Comparison of ENCODE assay signal across 22 cellular contexts in the genomic region with DNA sequence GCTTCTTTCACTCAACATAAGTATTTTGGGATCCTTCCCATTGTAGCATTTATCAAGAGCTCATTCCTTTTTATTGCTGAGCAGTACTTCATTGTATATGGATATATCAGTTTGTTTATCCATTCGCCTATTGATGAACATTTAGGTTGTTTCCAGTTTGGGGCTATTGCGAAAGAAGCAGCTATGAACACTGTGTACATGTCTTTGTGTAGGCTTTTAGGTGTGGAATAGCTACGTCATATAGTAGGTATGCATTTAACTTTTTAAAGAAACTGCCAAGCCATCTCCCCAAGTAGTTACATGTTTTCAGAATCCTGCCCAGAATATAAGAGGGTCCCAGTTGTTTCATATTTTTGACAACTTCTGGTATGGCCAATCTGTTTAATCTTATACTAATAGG.
"Had no signal": no experiment of that assay in that cellular context is flagged by ENCODE, and none has a peak within 500 bp of the region (broad histone marks: within the 10 kb centered on the region; RNA-seq: fewer than 3 reads in every experiment).

No MANE protein-coding gene starts in this region.

- H2AFZ ChIP-seq: parathyroid adenoma had no signal

- ATAC-seq: left ventricle myocardium superior; lower lobe of right lung; mucosa of descending colon; natural killer cell treated with Interleukin-12 subunit alpha and Interleukin-12 subunit beta and Interleukin-15 and Interleukin-18, amount 100 ng/mL, for 72 hours; stimulated activated effector memory CD8-positive, alpha-beta T cell treated with anti-CD3 and anti-CD28 coated beads, Interleukin-12 subunit alpha, Interleukin-12 subunit beta, amount 100 ng/mL, for 72 hours had no signal

- H3K36me3 ChIP-seq: colonic mucosa, esophagus muscularis mucosa, lower lobe of right lung, neutrophil, sigmoid colon, stomach, thyroid gland had no signal

- H3K4me1 ChIP-seq: colonic mucosa, esophagus muscularis mucosa, lower lobe of right lung, parathyroid adenoma, sigmoid colon, stomach, thyroid gland had no signal

- H3K9me3 ChIP-seq: colonic mucosa, lower lobe of right lung, mucosa of descending colon, neutrophil, sigmoid colon, stomach, thyroid gland had no signal

- DNase-seq: colonic mucosa; effector CD8-positive, alpha-beta T cell; endodermal cell; foreskin melanocyte; hypothalamus; immature natural killer cell; islet precursor cell; left ventricle myocardium superior; lower lobe of right lung; mucosa of descending colon; naive B cell; sigmoid colon; stimulated activated CD4-positive, alpha-beta T cell treated with anti-CD3 and anti-CD28 coated beads, Interleukin-2, amount 100 ng/mL, for 24 hours; stimulated activated CD4-positive, alpha-beta T cell treated with anti-CD3 and anti-CD28 coated beads, Interleukin-4, amount 100 ng/mL, for 24 hours; stimulated activated naive CD4-positive, alpha-beta T cell treated with Interleukin-2 at 50 U/mL for 16 hours; stomach; thyroid gland had no signal

- H3K27ac ChIP-seq: colonic mucosa, esophagus muscularis mucosa, lower lobe of right lung, neutrophil, parathyroid adenoma, sigmoid colon, stomach, thyroid gland had no signal

- H3K79me2 ChIP-seq: parathyroid adenoma had no signal

- H3K9ac ChIP-seq: parathyroid adenoma had no signal

- H3K27me3 ChIP-seq: colonic mucosa, esophagus muscularis mucosa, neutrophil, sigmoid colon, stomach, thyroid gland had no signal

- H3K4me3 ChIP-seq: colonic mucosa, esophagus muscularis mucosa, lower lobe of right lung, mucosa of descending colon, sigmoid colon, stomach, thyroid gland had no signal
